Comparison of ENCODE assay signal across 1 cellular context in the genomic region with DNA sequence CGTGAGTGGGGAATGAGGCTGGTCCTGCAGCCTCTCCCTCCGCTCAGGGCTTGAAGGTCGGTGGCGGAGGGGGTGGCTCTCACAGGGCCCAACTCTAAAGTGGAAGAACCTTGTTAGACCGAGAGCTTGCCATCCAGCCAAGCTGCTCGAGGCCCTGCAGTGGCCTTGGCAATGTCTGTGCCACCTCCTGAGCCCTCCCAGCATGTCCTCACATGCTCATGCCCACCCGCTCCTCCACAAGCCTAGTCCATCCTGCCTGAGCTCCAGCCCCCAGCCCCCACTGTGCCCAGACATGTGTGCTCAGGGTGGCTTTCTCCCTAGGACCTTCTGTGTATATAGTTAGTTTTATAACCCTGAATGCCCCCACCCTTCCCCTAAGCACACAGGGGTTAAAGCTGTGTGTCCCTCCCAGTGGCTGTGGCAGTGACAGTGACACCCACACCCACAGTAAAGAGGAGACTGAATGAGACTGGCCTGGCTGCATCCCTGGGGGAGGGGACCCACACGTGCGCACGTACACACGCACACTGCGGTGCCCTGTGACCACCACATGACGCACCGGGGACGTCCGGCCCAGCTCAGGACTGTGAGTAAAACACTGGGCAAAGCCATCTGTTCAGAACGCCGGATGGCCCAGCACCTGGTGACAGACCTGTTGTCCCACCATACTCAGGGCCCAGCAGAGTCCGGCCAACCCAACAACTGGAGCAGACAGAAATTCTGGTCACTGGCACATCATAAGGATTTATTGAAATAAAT.
TF ChIP-seq lines count a peak whose summit lies in the region.

No MANE protein-coding gene starts in this region.

TF ChIP-seq in IMR-90, 13 proteins besides CTCF, POLR2A, EP300 and RAD21:
- TF ChIP-seq, protein P1, sequence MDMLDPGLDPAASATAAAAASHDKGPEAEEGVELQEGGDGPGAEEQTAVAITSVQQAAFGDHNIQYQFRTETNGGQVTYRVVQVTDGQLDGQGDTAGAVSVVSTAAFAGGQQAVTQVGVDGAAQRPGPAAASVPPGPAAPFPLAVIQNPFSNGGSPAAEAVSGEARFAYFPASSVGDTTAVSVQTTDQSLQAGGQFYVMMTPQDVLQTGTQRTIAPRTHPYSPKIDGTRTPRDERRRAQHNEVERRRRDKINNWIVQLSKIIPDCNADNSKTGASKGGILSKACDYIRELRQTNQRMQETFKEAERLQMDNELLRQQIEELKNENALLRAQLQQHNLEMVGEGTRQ (IDR thresholded peaks at IDR 0.05; ENCODE audit: low read depth, low read length) = peak; percentile 20; the same call in 1 of the 2 replicates
- TF ChIP-seq MAFK (IDR thresholded peaks at IDR 0.05; ENCODE audit: low read depth, low read length) (no peak), BHLHE40 (IDR thresholded peaks at IDR 0.05; ENCODE audit: low read depth, low read length) (peak; percentile 78)
